9 cellular contexts compared by ENCODE assay signal in the genomic region with DNA sequence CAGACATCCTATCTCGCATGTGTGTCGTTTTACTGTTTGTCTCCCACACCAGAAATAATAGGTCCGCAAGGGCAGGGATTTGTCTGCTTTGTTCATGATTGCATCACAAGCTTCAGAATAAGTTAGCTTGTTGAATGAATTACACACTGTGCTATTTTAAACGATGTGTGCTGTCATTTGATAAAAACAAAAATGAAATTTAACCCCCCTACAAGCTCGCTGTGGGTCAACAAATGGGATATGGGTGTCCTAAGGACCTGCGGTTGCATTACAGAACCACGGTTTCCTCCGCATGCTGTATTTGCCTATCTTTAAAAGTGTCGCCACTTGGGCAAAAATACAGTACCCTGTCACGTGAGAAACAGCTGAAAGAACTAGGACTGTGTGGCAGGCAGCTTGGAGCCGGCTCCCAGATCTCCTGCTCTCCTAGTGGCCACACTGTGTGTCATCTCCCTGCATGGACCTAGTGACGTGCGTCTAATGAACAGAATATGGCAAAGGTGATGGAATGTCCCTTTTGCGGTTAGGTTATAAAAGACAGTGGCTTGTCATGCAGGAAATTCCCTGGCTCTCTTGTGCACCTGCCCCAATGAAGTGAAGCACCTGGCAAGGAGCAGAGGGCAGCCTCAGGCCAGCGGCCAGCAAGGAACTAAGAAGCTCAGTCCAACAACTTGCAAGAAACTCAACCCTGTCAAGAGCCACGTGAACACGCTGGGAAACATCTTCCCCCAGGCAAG. TPM values are rescaled to one million over a fixed set of nuclear protein-coding genes. Genes with fewer than 3 reads are reported as not detected.
A peak's percentile ranks its signal among the peaks of the same experiment; 100 is the strongest.
DNase-seq lines count a peak whose midpoint lies in the region; ATAC-seq, FAIRE-seq and TF ChIP-seq lines count a peak whose summit lies in the region.
"Had no signal": no experiment of that assay in that cellular context is flagged by ENCODE, and none has a peak within 500 bp of the region (broad histone marks: within the 10 kb centered on the region; RNA-seq: fewer than 3 reads in every experiment).

No MANE protein-coding gene starts in this region.

- H3K4me2 ChIP-seq in smooth muscle cell = no peak overlapping the region

- no peak overlapping the region for H3K9ac ChIP-seq in smooth muscle cell (ENCODE audit: low read depth)

- POLR2A ChIA-PET in Panc1 (lab: Charles Lee) = no interaction called here

- H3K27me3 ChIP-seq in Panc1 (ENCODE audit: control insufficient read depth, insufficient read depth, low read length) (no peaks in the 10 kb centered on the region), smooth muscle cell (ENCODE audit: low read depth) (no peaks in the 10 kb centered on the region)

- ATAC-seq in GM18861 (IDR thresholded peaks at IDR 0.05; ENCODE audit: unreplicated experiment) (peak; percentile 34), HG02571 (IDR thresholded peaks at IDR 0.05; ENCODE audit: unreplicated experiment) (peak; percentile 33), Panc1 (no peak)

- H3K9me3 ChIP-seq in Panc1 (ENCODE audit: control insufficient read depth, insufficient read depth, low read depth, low read length) = no peaks in the 10 kb centered on the region
- no peaks in the 10 kb centered on the region for H3K9me3 ChIP-seq in smooth muscle cell (replicated peaks; ENCODE audit: low read depth)

- intact Hi-C loops in Panc1 (cut with micrococcal nuclease; ENCODE audit: unreplicated experiment) = no loop called here

- H3K36me3 ChIP-seq in Panc1 (ENCODE audit: control insufficient read depth, insufficient read depth, low read length) (peaks cover 49% of the 10 kb centered on the region), smooth muscle cell (ENCODE audit: low read depth) (peaks cover 15% of the 10 kb centered on the region)

- H3K27ac ChIP-seq in Panc1 (ENCODE audit: low read length) (peak overlapping the region; percentile 62), smooth muscle cell (ENCODE audit: low read depth) (no peak overlapping the region)

- WGBS in smooth muscle cell (ENCODE audit: low lambda C conversion rate) = 90% methylated on average over 17 of the region's 17 CpGs

- no peak overlapping the region for H2AFZ ChIP-seq in smooth muscle cell (ENCODE audit: low read depth)

- H3K79me2 ChIP-seq in smooth muscle cell (ENCODE audit: low read depth) = peaks cover 22% of the 10 kb centered on the region

- no peaks in the 10 kb centered on the region for H3F3A ChIP-seq in smooth muscle cell (ENCODE audit: low read depth)

- H3K4me3 ChIP-seq in Panc1 (ENCODE audit: low read depth in 2 of 2, low read length in 2 of 2) (no peak overlapping the region), smooth muscle cell (no peak overlapping the region)
- H3K4me3 ChIP-seq: lung had no signal

- DNase-seq in Panc1 (ENCODE audit: low read depth, low spot score) (no peak), myocyte (ENCODE audit: low read depth) (peak; percentile 54), HTR-8/SVneo (ENCODE audit: insufficient read length, low spot score) (no peak), smooth muscle cell (lab: John Stamatoyannopoulos, UW; ENCODE audit: unreplicated experiment) (no peak)
- DNase-seq in stimulated activated CD4-positive, alpha-beta T cell treated with anti-CD3 and anti-CD28 coated beads, Interleukin-4, amount 100 ng/mL, for 4 hours = no peak

- TF ChIP-seq CTCF in Panc1 (IDR thresholded peaks at IDR 0.05) (no peak), smooth muscle cell (IDR thresholded peaks at IDR 0.05; ENCODE audit: borderline replicate concordance, insufficient read depth, poor library complexity, severe bottlenecking) (no peak)

- peaks cover 16% of the 10 kb centered on the region for H3K4me1 ChIP-seq in Panc1 (ENCODE audit: control insufficient read depth, insufficient read depth, low read length)
- H3K4me1 ChIP-seq in smooth muscle cell (ENCODE audit: low read depth) = peaks cover 12% of the 10 kb centered on the region

- BruUV-seq in Panc1 (replicated peaks; lab: Mats Ljungman, UMichigan) = no TSS peak

- peaks cover 24% of the 10 kb centered on the region for H4K20me1 ChIP-seq in smooth muscle cell (ENCODE audit: low read depth)

- no peak for FAIRE-seq in HTR-8/SVneo (lab: Jason Lieb, UNC)
- FAIRE-seq: H54 had no signal

- in situ Hi-C loops in Panc1 (cut with HindIII; ENCODE audit: low pct_unique_long_range_greater_than_20kb, low sequenced_read_pairs) = no loop called here

- CTCF ChIA-PET in Panc1 (lab: Charles Lee) = no interaction called here

RNA-seq across cellular contexts. Expression of a gene that starts 32.9 kb away (rescaled TPM):
- total RNA-seq in Panc1 (2021; ENCODE audit: unreplicated experiment) (0.74 TPM), myocyte (0.16 TPM in 1 of 2 replicates, not detected in the other), smooth muscle cell (not detected in 2 replicates)
- polyA plus RNA-seq in Panc1 (2012; ENCODE audit: insufficient read length) = 0.67 TPM
- polyA plus RNA-seq in myocyte (2012) = 0.06 TPM
- 0.13 and 0.19 TPM in 2 replicates for polyA plus RNA-seq in smooth muscle cell

RNA-seq across cellular contexts. Expression of a gene that starts 46.9 kb away (rescaled TPM):
- total RNA-seq in Panc1 (2021; ENCODE audit: unreplicated experiment) = 259 TPM
- 147 TPM for polyA plus RNA-seq in Panc1 (2012; ENCODE audit: insufficient read length)
- total RNA-seq in myocyte = 106 and 114 TPM in 2 replicates
- 133 TPM for polyA plus RNA-seq in myocyte (2012)
- 105 and 151 TPM in 2 replicates for total RNA-seq in smooth muscle cell
- 115 and 118 TPM in 2 replicates for polyA plus RNA-seq in smooth muscle cell
